ENCODE assay signal across 13 cellular contexts in the genomic region with DNA sequence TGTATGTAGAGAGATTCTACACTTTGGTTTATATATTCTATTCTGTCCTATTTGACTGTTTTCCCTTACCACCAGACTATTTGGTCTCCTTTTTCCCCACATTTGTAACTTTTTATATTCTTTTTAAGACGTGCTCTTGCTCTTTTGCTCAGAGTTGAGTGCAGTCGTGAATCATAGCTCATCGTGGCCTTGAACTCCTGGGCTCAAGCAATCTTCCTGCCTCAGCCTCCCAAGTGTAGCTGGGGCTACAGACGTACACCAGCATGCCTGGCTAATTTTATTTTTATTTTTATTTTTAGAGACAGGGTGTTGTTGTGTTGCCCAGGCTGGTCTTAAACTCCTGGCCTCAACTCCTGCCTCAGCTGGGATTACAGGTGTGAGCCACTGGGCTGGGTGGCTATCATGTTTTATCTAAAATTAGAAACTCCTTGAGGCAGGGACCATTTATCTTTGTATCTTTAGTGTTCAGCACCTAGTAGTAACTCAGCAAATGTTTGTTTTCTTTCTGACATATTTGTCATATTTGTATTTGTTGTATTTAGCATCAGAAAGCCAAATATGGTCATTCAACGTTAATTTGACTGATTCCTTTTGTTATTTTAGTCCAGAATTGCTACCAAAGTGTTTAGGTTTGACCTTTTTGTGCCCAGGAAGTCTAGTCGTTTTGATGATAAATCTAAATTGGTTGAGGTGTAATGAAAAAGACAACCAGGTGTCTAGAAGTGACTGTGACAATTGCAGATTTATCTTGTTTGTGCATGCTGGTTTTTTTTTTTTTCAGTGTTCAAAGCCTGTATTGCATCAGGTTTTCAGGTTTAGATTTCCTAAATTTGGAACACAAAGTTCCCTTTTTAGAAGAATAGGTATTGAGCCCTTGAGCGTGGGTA. TPM values are rescaled to one million over a fixed set of nuclear protein-coding genes. Genes with fewer than 3 reads are reported as not detected.
DNase-seq lines count a peak whose midpoint lies in the region; ATAC-seq, FAIRE-seq and TF ChIP-seq lines count a peak whose summit lies in the region.
"Had no signal": no experiment of that assay in that cellular context is flagged by ENCODE, and none has a peak within 500 bp of the region (broad histone marks: within the 10 kb centered on the region; RNA-seq: fewer than 3 reads in every experiment).

No MANE protein-coding gene starts in this region.

- peaks cover 2% of the 10 kb centered on the region for H3K9me3 Mint-ChIP-seq in activated naive CD4-positive, alpha-beta T cell treated with anti-CD3 and anti-CD28 coated beads, Interleukin-2, amount 50 U/mL, for 24 hours
- peaks cover 4% of the 10 kb centered on the region for H3K9me3 Mint-ChIP-seq in glutamatergic neuron (ENCODE audit: unreplicated experiment)
- no peaks in the 10 kb centered on the region for H3K9me3 Mint-ChIP-seq in stimulated activated effector memory CD8-positive, alpha-beta T cell treated with anti-CD3 and anti-CD28 coated beads, Interleukin-12 subunit alpha, Interleukin-12 subunit beta, amount 100 ng/mL, for 72 hours

- peaks cover 17% of the 10 kb centered on the region for H3K36me3 Mint-ChIP-seq in activated naive CD4-positive, alpha-beta T cell treated with anti-CD3 and anti-CD28 coated beads, Interleukin-2, amount 50 U/mL, for 24 hours
- peaks cover 11% of the 10 kb centered on the region for H3K36me3 Mint-ChIP-seq in glutamatergic neuron (ENCODE audit: unreplicated experiment)
- no peaks in the 10 kb centered on the region for H3K36me3 Mint-ChIP-seq in stimulated activated effector memory CD8-positive, alpha-beta T cell treated with anti-CD3 and anti-CD28 coated beads, Interleukin-12 subunit alpha, Interleukin-12 subunit beta, amount 100 ng/mL, for 72 hours

- TF ChIP-seq CTCF in glutamatergic neuron (IDR thresholded peaks at IDR 0.05; ENCODE audit: partially characterized antibody, unreplicated experiment) (no peak), D721Med (IDR thresholded peaks at IDR 0.05; ENCODE audit: insufficient read depth, missing control alignments) (no peak)

- no peak for DNase-seq in activated naive CD4-positive, alpha-beta T cell treated with anti-CD3 and anti-CD28 coated beads, Interleukin-2, amount 50 U/mL, for 16 hours
- DNase-seq in OCI-M1 (lab: John Stamatoyannopoulos, UW) (peak; percentile 34), glutamatergic neuron (no peak), D721Med (ENCODE audit: insufficient read length, low spot score) (no peak), occipital lobe (lab: John Stamatoyannopoulos, UW) (no peak)
- DNase-seq in stimulated activated effector memory CD8-positive, alpha-beta T cell treated with anti-CD3 and anti-CD28 coated beads, Interleukin-12 subunit alpha, Interleukin-12 subunit beta, amount 100 ng/mL, for 72 hours (ENCODE audit: low spot score in 2 of 2): no peak
- DNase-seq: cerebellar nuclear complex; NCI-H187 treated with DMSO at 0.1 percent for 48 hours; SIG-M5; stimulated activated naive CD4-positive, alpha-beta T cell treated with Interleukin-2 at 50 U/mL for 16 hours had no signal

- H3K27ac Mint-ChIP-seq in activated naive CD4-positive, alpha-beta T cell treated with anti-CD3 and anti-CD28 coated beads, Interleukin-2, amount 50 U/mL, for 24 hours: peak overlapping the region; percentile 82
- peak overlapping the region; percentile 49 for H3K27ac Mint-ChIP-seq in glutamatergic neuron (ENCODE audit: unreplicated experiment)
- no peak overlapping the region for H3K27ac Mint-ChIP-seq in stimulated activated effector memory CD8-positive, alpha-beta T cell treated with anti-CD3 and anti-CD28 coated beads, Interleukin-12 subunit alpha, Interleukin-12 subunit beta, amount 100 ng/mL, for 72 hours
- H3K27ac Mint-ChIP-seq: activated T-helper 2 cell treated with anti-CD3 and anti-CD28 coated beads, Interferon-gamma antibody, Interleukin-2, Interleukin-4, amounts not matched to agents 10 μg/mL and 5 μg/mL and 100 μg/mL, durations not matched to agents 14 hours and 24 hours and 36 hours had no signal

- no peak for FAIRE-seq in D721Med (lab: Jason Lieb, UNC)

- peaks cover 64% of the 10 kb centered on the region for H3K4me1 Mint-ChIP-seq in activated naive CD4-positive, alpha-beta T cell treated with anti-CD3 and anti-CD28 coated beads, Interleukin-2, amount 50 U/mL, for 24 hours
- H3K4me1 Mint-ChIP-seq in glutamatergic neuron (ENCODE audit: low read depth, unreplicated experiment): peaks cover 13% of the 10 kb centered on the region
- H3K4me1 Mint-ChIP-seq in stimulated activated effector memory CD8-positive, alpha-beta T cell treated with anti-CD3 and anti-CD28 coated beads, Interleukin-12 subunit alpha, Interleukin-12 subunit beta, amount 100 ng/mL, for 72 hours: peaks cover 71% of the 10 kb centered on the region

- peak overlapping the region; percentile 57 for H3K4me3 Mint-ChIP-seq in activated naive CD4-positive, alpha-beta T cell treated with anti-CD3 and anti-CD28 coated beads, Interleukin-2, amount 50 U/mL, for 24 hours
- H3K4me3 Mint-ChIP-seq in glutamatergic neuron (ENCODE audit: unreplicated experiment): no peak overlapping the region
- peak overlapping the region; percentile 38 for H3K4me3 Mint-ChIP-seq in stimulated activated effector memory CD8-positive, alpha-beta T cell treated with anti-CD3 and anti-CD28 coated beads, Interleukin-12 subunit alpha, Interleukin-12 subunit beta, amount 100 ng/mL, for 72 hours

- ATAC-seq in stimulated activated effector memory CD8-positive, alpha-beta T cell treated with anti-CD3 and anti-CD28 coated beads, Interleukin-12 subunit alpha, Interleukin-12 subunit beta, amount 100 ng/mL, for 72 hours: no peak
- ATAC-seq in HG02981 (IDR thresholded peaks at IDR 0.05; ENCODE audit: unreplicated experiment): no peak

- no peaks in the 10 kb centered on the region for H3K27me3 Mint-ChIP-seq in activated naive CD4-positive, alpha-beta T cell treated with anti-CD3 and anti-CD28 coated beads, Interleukin-2, amount 50 U/mL, for 24 hours
- no peaks in the 10 kb centered on the region for H3K27me3 Mint-ChIP-seq in glutamatergic neuron (ENCODE audit: unreplicated experiment)

RNA-seq across cellular contexts. Expression of gene ERBIN, which starts 44.3 kb away (rescaled TPM):
- total RNA-seq in glutamatergic neuron (ENCODE audit: unreplicated experiment) (67.7 TPM), occipital lobe (88.3 TPM)
